ENCODE assay signal across 11 cellular contexts in the genomic region with DNA sequence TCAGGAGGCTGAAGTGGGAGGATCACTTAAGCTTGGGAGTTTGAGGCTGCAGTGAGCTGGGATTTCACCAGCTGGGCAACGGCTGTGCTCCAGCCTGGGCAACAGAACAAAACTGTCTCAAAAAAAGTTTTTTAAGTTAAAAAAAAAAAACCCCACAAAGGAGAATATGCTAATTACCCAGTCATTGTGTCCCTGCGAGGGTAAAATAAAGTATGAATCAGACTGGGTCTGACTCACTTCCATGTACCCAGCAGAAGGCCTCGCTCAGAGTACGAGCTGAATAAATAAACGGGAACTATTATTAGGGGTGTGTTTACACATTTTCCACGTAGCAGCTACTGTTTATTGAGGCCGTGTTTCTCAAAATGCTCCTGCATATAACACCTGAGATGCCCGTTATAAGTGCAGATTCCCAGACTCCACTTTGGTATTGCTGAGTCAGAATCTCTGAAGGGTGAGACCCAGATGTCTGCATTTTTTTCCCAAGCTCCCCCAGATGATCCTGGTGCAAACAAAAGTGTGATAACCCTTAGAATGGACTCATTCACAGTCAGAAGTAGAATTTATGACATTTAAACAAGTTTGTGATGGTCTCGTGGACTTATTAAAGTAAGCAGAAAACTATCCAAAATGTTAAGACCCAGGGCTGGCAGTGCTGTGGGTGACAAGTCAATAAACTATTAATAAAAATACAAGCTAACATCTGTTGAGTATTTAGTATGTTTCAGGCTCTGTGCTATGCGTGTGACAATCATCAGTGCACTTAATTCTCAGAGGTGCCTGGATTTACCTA. TPM values are rescaled to one million over a fixed set of nuclear protein-coding genes. Genes with fewer than 3 reads are reported as not detected.
DNase-seq lines count a peak whose midpoint lies in the region; ATAC-seq, FAIRE-seq and TF ChIP-seq lines count a peak whose summit lies in the region.
"Had no signal": no experiment of that assay in that cellular context is flagged by ENCODE, and none has a peak within 500 bp of the region (broad histone marks: within the 10 kb centered on the region; RNA-seq: fewer than 3 reads in every experiment).

No MANE protein-coding gene starts in this region.

- no peak overlapping the region for H3K9ac ChIP-seq in keratinocyte (ENCODE audit: control insufficient read depth, extremely low read depth, insufficient read depth, low read length)

- H3K9me3 ChIP-seq in keratinocyte (ENCODE audit: control insufficient read depth, low read depth, low read length): no peaks in the 10 kb centered on the region

- H3K36me3 Mint-ChIP-seq in activated T-cell treated with anti-CD3 and anti-CD28 coated beads, Interleukin-2, amount 50 U/mL, for 72 hours (ENCODE audit: insufficient read depth in 2 of 2): no peaks in the 10 kb centered on the region

- no peaks in the 10 kb centered on the region for H3K9me3 Mint-ChIP-seq in activated T-cell treated with anti-CD3 and anti-CD28 coated beads, Interleukin-2, amount 50 U/mL, for 72 hours

- ATAC-seq in activated T-cell treated with anti-CD3 and anti-CD28 coated beads, Interleukin-2, amount 50 U/mL, for 72 hours (replicated peaks in 1 of 2): peak; percentile 99
- no peak for ATAC-seq in HG02870 (IDR thresholded peaks at IDR 0.05; ENCODE audit: unreplicated experiment)

- no peak overlapping the region for H3K27ac Mint-ChIP-seq in activated T-cell treated with anti-CD3 and anti-CD28 coated beads, Interleukin-2, amount 50 U/mL, for 72 hours

- H2AFZ ChIP-seq in keratinocyte (ENCODE audit: control insufficient read depth, low read length): no peak overlapping the region

- no peaks in the 10 kb centered on the region for H3K79me2 ChIP-seq in keratinocyte (ENCODE audit: control insufficient read depth, insufficient read depth, low read length)

- TF ChIP-seq CTCF in AG10803 (conservative IDR thresholded peaks at IDR 0.05; ENCODE audit: low read length) (no peak), keratinocyte (optimal IDR thresholded peaks at IDR 0.05 in 1 of 3, IDR thresholded peaks at IDR 0.05 in 1 of 3, conservative IDR thresholded peaks at IDR 0.05 in 1 of 3; ENCODE audit: extremely low read depth in 1 of 3, insufficient read depth in 2 of 3, low read length in 3 of 3) (no peak)

- H3K9me1 ChIP-seq in keratinocyte (ENCODE audit: control insufficient read depth, extremely low read depth, insufficient read depth, low read length): no peaks in the 10 kb centered on the region

- TF ChIP-seq POLR2A in H54 (IDR thresholded peaks at IDR 0.05; ENCODE audit: low read depth, low read length): no peak

- H3K4me1 ChIP-seq in keratinocyte (ENCODE audit: control insufficient read depth, extremely low read depth, insufficient read depth, low read length): peaks cover 7% of the 10 kb centered on the region

- H3K4me3 ChIP-seq in AG10803 (ENCODE audit: low read length) (no peak overlapping the region), keratinocyte (ENCODE audit: control insufficient read depth in 2 of 3, extremely low read depth in 1 of 3, insufficient read depth in 2 of 3, low read depth in 1 of 3, low read length in 3 of 3) (no peak overlapping the region)

- no peak overlapping the region for H3K27ac ChIP-seq in keratinocyte (ENCODE audit: control insufficient read depth, insufficient read depth, low read length)

- H3K27me3 ChIP-seq in keratinocyte (ENCODE audit: control insufficient read depth, extremely low read depth, insufficient read depth, low read length): no peaks in the 10 kb centered on the region

- FAIRE-seq in H54 (lab: Jason Lieb, UNC): peak; percentile 33
- FAIRE-seq in keratinocyte (lab: Jason Lieb, UNC): no peak

- peak overlapping the region; percentile 28 to 34 for H3K4me3 Mint-ChIP-seq in activated T-cell treated with anti-CD3 and anti-CD28 coated beads, Interleukin-2, amount 50 U/mL, for 72 hours

- peak; percentile 39 for DNase-seq in AG10803 (ENCODE audit: low read depth)
- DNase-seq in H54 (ENCODE audit: insufficient read length, low spot score): peak; percentile 85
- peak; percentile 32 to 39 for DNase-seq in activated T-cell treated with anti-CD3 and anti-CD28 coated beads, Interleukin-2, amount 50 U/mL, for 72 hours
- DNase-seq in keratinocyte (ENCODE audit: low read depth, low spot score): no peak
- no peak for DNase-seq in amniotic stem cell (lab: John Stamatoyannopoulos, UW)
- DNase-seq in C1 segment of cervical spinal cord (lab: John Stamatoyannopoulos, UW): no peak
- DNase-seq in NCI-H1105 (lab: John Stamatoyannopoulos, UW): no peak
- DNase-seq: activated CD4-positive, CD25-positive, alpha-beta regulatory T cell treated with anti-CD3 and anti-CD28 coated beads, Interleukin-2, amount 50 U/mL, for 72 hours; central memory CD4-positive, alpha-beta T cell; NCI-H82 had no signal

- no peaks in the 10 kb centered on the region for H4K20me1 ChIP-seq in keratinocyte (ENCODE audit: control insufficient read depth, extremely low read depth, insufficient read depth, low read length)

- H3K4me2 ChIP-seq in keratinocyte (ENCODE audit: control insufficient read depth, extremely low read depth, insufficient read depth, low read depth, low read length): peak overlapping the region; percentile 7

- H3K27me3 Mint-ChIP-seq in activated T-cell treated with anti-CD3 and anti-CD28 coated beads, Interleukin-2, amount 50 U/mL, for 72 hours (ENCODE audit: low read depth): peaks cover 40% of the 10 kb centered on the region

- H3K4me1 Mint-ChIP-seq in activated T-cell treated with anti-CD3 and anti-CD28 coated beads, Interleukin-2, amount 50 U/mL, for 72 hours (ENCODE audit: low read depth): peaks cover 20% of the 10 kb centered on the region

- no peaks in the 10 kb centered on the region for H3K36me3 ChIP-seq in keratinocyte (ENCODE audit: control insufficient read depth in 2 of 2, extremely low read depth in 1 of 2, insufficient read depth in 2 of 2, low read length in 2 of 2)

- dilution Hi-C loops in keratinocyte (cut with MboI; ENCODE audit: extremely low pct_ligation_motif_present, low sequenced_read_pairs): no loop called here

RNA-seq across cellular contexts. Expression of a gene that starts 28.2 kb away (rescaled TPM):
- 1 to 10 TPM; 5.2 to 8.3 TPM for total RNA-seq in activated T-cell treated with anti-CD3 and anti-CD28 coated beads, Interleukin-2, amount 50 U/mL, for 72 hours
- polyA plus RNA-seq in keratinocyte: 0.01 to 0.08 TPM in 2 of 3 replicates, not detected in the other
- not detected for polyA plus RNA-seq in keratinocyte (2011; ENCODE audit: low read depth)
- polyA plus RNA-seq in keratinocyte (2011; cell fraction: cytosol; rRNA removed): 0.04 TPM in 1 of 2 replicates, not detected in the other
- 0.32 and 0.99 TPM in 2 replicates for polyA plus RNA-seq in keratinocyte (2011; cell fraction: nucleus; rRNA removed)
- polyA plus RNA-seq in keratinocyte (2012; ENCODE audit: low replicate concordance): 0.05 and 0.37 TPM in 2 replicates
- 0.03 to 0.39 TPM (median 0.10 TPM) in 3 replicates for polyA minus RNA-seq in keratinocyte
- not detected for polyA minus RNA-seq in keratinocyte (2011; cell fraction: cytosol; rRNA and poly(A)+ RNA removed)
- 0.11 and 0.39 TPM in 2 replicates for polyA minus RNA-seq in keratinocyte (2011; cell fraction: nucleus; rRNA and poly(A)+ RNA removed)

Comparison
In these comparisons a context has a peak if more than half of its experiments do, and no peak if none do; other contexts are left out.
1. DNase-seq: peak in AG10803 (single experiment), H54 (single experiment) and activated T-cell treated with anti-CD3 and anti-CD28 coated beads, Interleukin-2, amount 50 U/mL, for 72 hours (2 of 2); none in keratinocyte (single experiment), amniotic stem cell (single experiment), C1 segment of cervical spinal cord (0 of 14) and NCI-H1105 (single experiment).